8 cellular contexts compared by ENCODE assay signal in genomic region chrX:11665144-11666040, GRCh38. TPM values are rescaled to one million over a fixed set of nuclear protein-coding genes. Genes with fewer than 3 reads are reported as not detected.
A peak's percentile ranks its signal among the peaks of the same experiment; 100 is the strongest.
DNase-seq lines count a peak whose midpoint lies in the region; ATAC-seq and TF ChIP-seq lines count a peak whose summit lies in the region.

Gene ARHGAP6, minus strand, starts transcription at chrX:11665920. Its CDS starts 1,092 bp downstream, at chrX:11664828.

- H3K27me3 ChIP-seq in BJ (ENCODE audit: control insufficient read depth, insufficient read depth, low read length) (peaks cover 8% of the 10 kb centered on the region), HUES48 (ENCODE audit: control insufficient read depth, insufficient read depth, low read length) (peaks cover 96% of the 10 kb centered on the region), uterus (no peaks in the 10 kb centered on the region)

- H3K4me1 ChIP-seq in HUES48 (ENCODE audit: control insufficient read depth, insufficient read depth, low read length) (peaks cover 13% of the 10 kb centered on the region), uterus (no peaks in the 10 kb centered on the region)

- H3K27ac ChIP-seq in HUES48 (ENCODE audit: low read depth, low read length): no peak within 1 kb of the TSS
- peak within 1 kb of the TSS; percentile 81 to 91 for H3K27ac ChIP-seq in uterus

- POLR2A ChIA-PET in BJ (lab: Charles Lee): interaction anchor here (0.5 kb wide), 1 partner anchor 1122 kb away, joined by 14 read pairs; no protein-coding TSS in a partner anchor

- ATAC-seq in HG02870 (IDR thresholded peaks at IDR 0.05; ENCODE audit: unreplicated experiment): no peak
- ATAC-seq in GM21737 (IDR thresholded peaks at IDR 0.05; ENCODE audit: unreplicated experiment): no peak
- ATAC-seq in GM18873 (IDR thresholded peaks at IDR 0.05; ENCODE audit: low FRiP score, unreplicated experiment): no peak

- DNase-seq in BJ (ENCODE audit: low read depth) (no peak), dermis blood vessel endothelial cell (peak; percentile 24), lung microvascular endothelial cell (ENCODE audit: low read depth in 2 of 2) (peak; percentile 7 to 13), uterus (peak; percentile 68 to 69)

- no peak for TF ChIP-seq CTCF in BJ (IDR thresholded peaks at IDR 0.05; ENCODE audit: insufficient read depth, low read depth, low read length)
- no peak for TF ChIP-seq CTCF in uterus (IDR thresholded peaks at IDR 0.05)

- H3K36me3 ChIP-seq in BJ (ENCODE audit: control insufficient read depth, insufficient read depth, low read length): no peaks in the 10 kb centered on the region
- no peaks in the 10 kb centered on the region for H3K36me3 ChIP-seq in HUES48 (ENCODE audit: control insufficient read depth, insufficient read depth, low read length)
- no peaks in the 10 kb centered on the region for H3K36me3 ChIP-seq in uterus

- CTCF ChIA-PET in BJ (lab: Yijun Ruan, JAX): no interaction called here

- H3K9ac ChIP-seq in HUES48 (ENCODE audit: low read depth, low read length): no peak within 1 kb of the TSS

- TF ChIP-seq POLR2A in uterus (IDR thresholded peaks at IDR 0.05): peak in 1 of 2 donors; percentile 22

- intact Hi-C loops in uterus (cut with DNase I; ENCODE audit: low total_unique reads): no loop called here

- H3K4me3 ChIP-seq in BJ (ENCODE audit: low read depth, low read length) (peak within 1 kb of the TSS; percentile 31), HUES48 (ENCODE audit: low read depth, low read length) (peak within 1 kb of the TSS; percentile 82), uterus (peak within 1 kb of the TSS; percentile 50 to 55)

- H3K9me3 ChIP-seq in HUES48 (ENCODE audit: control insufficient read depth, insufficient read depth, low read length) (no peaks in the 10 kb centered on the region), uterus (no peaks in the 10 kb centered on the region)

RNA-seq across cellular contexts. Expression of gene ARHGAP6, which starts in this region (rescaled TPM):
- 1.0 and 1.3 TPM in 2 replicates for polyA plus RNA-seq in BJ (2011; rRNA removed)
- polyA minus RNA-seq in BJ (2011; rRNA and poly(A)+ RNA removed): 1.7 and 1.8 TPM in 2 replicates
- 0.17 and 0.19 TPM in 2 replicates for total RNA-seq in dermis blood vessel endothelial cell
- under 0.01 and 0.22 TPM in 2 replicates for total RNA-seq in lung microvascular endothelial cell
- total RNA-seq in uterus: 10 to 100 TPM; 17.2 to 47.0 (median 21.6) TPM

Comparison
In these comparisons a context has a peak if more than half of its experiments do, and no peak if none do; other contexts are left out.
1. RNA of gene ARHGAP6 (total RNA-seq): 17.2 to 47.0 TPM in uterus; 0.17 to 0.19 TPM in dermis blood vessel endothelial cell and under 0.01 to 0.22 TPM in lung microvascular endothelial cell; every median in the first group is over 10 times any median in the second.
2. Peak in DNase-seq in dermis blood vessel endothelial cell; RNA of the gene not detected or under 1 TPM.
3. Peak in DNase-seq in lung microvascular endothelial cell; RNA of the gene not detected or under 1 TPM.
4. H3K4me3 ChIP-seq: peak in every context shown above with its lines; median percentile 82 in HUES48; 52 in uterus; 31 in BJ.